ENCODE assay signal across 13 cellular contexts in the genomic region with DNA sequence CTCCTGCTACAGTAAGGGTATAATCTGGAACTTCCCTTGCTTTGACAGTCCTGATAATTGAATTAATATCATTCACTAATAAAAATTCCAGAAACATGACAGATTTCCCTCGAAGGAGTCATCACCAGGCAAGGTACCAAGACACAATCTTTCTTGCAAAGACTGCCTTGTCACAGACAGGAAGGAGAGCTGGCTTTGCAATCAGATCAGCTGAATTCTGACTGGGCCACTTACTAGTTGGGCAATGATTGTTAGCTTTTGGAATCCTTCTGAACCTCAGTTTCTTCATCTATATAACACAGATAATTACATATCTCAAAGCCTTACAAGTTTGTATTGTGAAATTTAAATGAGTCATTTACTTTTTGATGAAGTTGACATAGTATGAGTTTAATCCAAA.
DNase-seq lines count a peak whose midpoint lies in the region; ATAC-seq, FAIRE-seq and TF ChIP-seq lines count a peak whose summit lies in the region.
"Had no signal": no experiment of that assay in that cellular context is flagged by ENCODE, and none has a peak within 500 bp of the region (broad histone marks: within the 10 kb centered on the region; RNA-seq: fewer than 3 reads in every experiment).

No MANE protein-coding gene starts in this region.

- peaks cover 16% of the 10 kb centered on the region for H3K4me1 ChIP-seq in adipocyte (ENCODE audit: control insufficient read depth, insufficient read depth, low read length)

- FAIRE-seq in H54 (lab: Jason Lieb, UNC), result peak; percentile 89

- peaks cover 10% of the 10 kb centered on the region for H3K9me3 Mint-ChIP-seq in progenitor cell of endocrine pancreas (ENCODE audit: low read depth)
- no peaks in the 10 kb centered on the region for H3K9me3 Mint-ChIP-seq in stimulated activated memory B cell treated with anti-CD40 and anti-IgM and Interleukin-4, amounts not matched to agents 10 μg/mL and 1 μg/mL and 100 μg/mL, for 72 hours
- H3K9me3 Mint-ChIP-seq: H9 had no signal

- peaks cover 11% of the 10 kb centered on the region for H3K4me1 Mint-ChIP-seq in progenitor cell of endocrine pancreas (ENCODE audit: low read depth)
- H3K4me1 Mint-ChIP-seq in stimulated activated memory B cell treated with anti-CD40 and anti-IgM and Interleukin-4, amounts not matched to agents 10 μg/mL and 1 μg/mL and 100 μg/mL, for 72 hours, result peaks cover 5% of the 10 kb centered on the region
- H3K4me1 Mint-ChIP-seq: H9 had no signal

- H3K27ac ChIP-seq in dorsolateral prefrontal cortex, result peak overlapping the region in 2 of 59 donors; percentile 4 to 16

- DNase-seq in 8988T (peak; percentile 6), H54 (ENCODE audit: insufficient read length, low spot score) (peak; percentile 23), adipocyte (ENCODE audit: low read depth) (peak; percentile 81), glomerular endothelial cell (ENCODE audit: extremely low read depth, low read depth, low spot score) (peak; percentile 27), dorsolateral prefrontal cortex (no peak), progenitor cell of endocrine pancreas (ENCODE audit: low spot score, unreplicated experiment) (no peak)
- DNase-seq: activated CD4-positive, alpha-beta T cell treated with anti-CD3 and anti-CD28 coated beads, Interleukin-2, amount 50 U/mL, for 48 hours; CD4-positive, alpha-beta memory T cell; H9; heart left ventricle; SIG-M5 had no signal

- H3K27ac Mint-ChIP-seq in progenitor cell of endocrine pancreas, result no peak overlapping the region
- no peak overlapping the region for H3K27ac Mint-ChIP-seq in stimulated activated memory B cell treated with anti-CD40 and anti-IgM and Interleukin-4, amounts not matched to agents 10 μg/mL and 1 μg/mL and 100 μg/mL, for 72 hours
- H3K27ac Mint-ChIP-seq: CD4-positive, alpha-beta memory T cell; H9 had no signal

- intact Hi-C loops in dorsolateral prefrontal cortex (cut with DNase I), result no loop called here

- H3K9ac ChIP-seq in adipocyte (ENCODE audit: low read length), result no peak overlapping the region

- H3K4me3 ChIP-seq in adipocyte (ENCODE audit: low read length) (peak overlapping the region; percentile 35), dorsolateral prefrontal cortex (no peak overlapping the region)
- H3K4me3 ChIP-seq: heart left ventricle had no signal

- ATAC-seq in HG03095 (IDR thresholded peaks at IDR 0.05; ENCODE audit: unreplicated experiment), result no peak
- no peak for ATAC-seq in stimulated activated memory B cell treated with anti-CD40 and anti-IgM and Interleukin-4, amounts not matched to agents 10 μg/mL and 1 μg/mL and 100 μg/mL, for 72 hours

- no peaks in the 10 kb centered on the region for H3K27me3 Mint-ChIP-seq in progenitor cell of endocrine pancreas
- H3K27me3 Mint-ChIP-seq in stimulated activated memory B cell treated with anti-CD40 and anti-IgM and Interleukin-4, amounts not matched to agents 10 μg/mL and 1 μg/mL and 100 μg/mL, for 72 hours, result peaks cover 8% of the 10 kb centered on the region

- H3K27me3 ChIP-seq in adipocyte (replicated peaks; ENCODE audit: control insufficient read depth, insufficient read depth, low read length) (no peaks in the 10 kb centered on the region), dorsolateral prefrontal cortex (peaks cover 0 to 4% (median 0%) of the 10 kb centered on the region in 45 donors)
- H3K27me3 ChIP-seq: heart left ventricle had no signal

- TF ChIP-seq POLR2A in H54 (IDR thresholded peaks at IDR 0.05; ENCODE audit: low read depth, low read length), result no peak

- H3K9me3 ChIP-seq in adipocyte (ENCODE audit: control insufficient read depth, low read length), result no peaks in the 10 kb centered on the region
- H3K9me3 ChIP-seq: heart left ventricle had no signal

- TF ChIP-seq CTCF in dorsolateral prefrontal cortex (IDR thresholded peaks at IDR 0.05 in 54 of 56, conservative IDR thresholded peaks at IDR 0.05 in 2 of 56; ENCODE audit: low read depth in 1 of 56, partially characterized antibody in 56 of 56), result no peak
- TF ChIP-seq CTCF in progenitor cell of endocrine pancreas (IDR thresholded peaks at IDR 0.05; ENCODE audit: unreplicated experiment), result no peak

- H3K36me3 ChIP-seq in adipocyte (ENCODE audit: control insufficient read depth, insufficient read depth, low read length, severe bottlenecking), result no peaks in the 10 kb centered on the region
- H3K36me3 ChIP-seq: heart left ventricle had no signal

- H3K36me3 Mint-ChIP-seq in progenitor cell of endocrine pancreas (ENCODE audit: insufficient read depth), result peaks cover 5% of the 10 kb centered on the region
- no peaks in the 10 kb centered on the region for H3K36me3 Mint-ChIP-seq in stimulated activated memory B cell treated with anti-CD40 and anti-IgM and Interleukin-4, amounts not matched to agents 10 μg/mL and 1 μg/mL and 100 μg/mL, for 72 hours
- H3K36me3 Mint-ChIP-seq: CD4-positive, alpha-beta memory T cell had no signal

- no peak overlapping the region for H3K4me3 Mint-ChIP-seq in progenitor cell of endocrine pancreas (ENCODE audit: low read depth)
- no peak overlapping the region for H3K4me3 Mint-ChIP-seq in stimulated activated memory B cell treated with anti-CD40 and anti-IgM and Interleukin-4, amounts not matched to agents 10 μg/mL and 1 μg/mL and 100 μg/mL, for 72 hours
- H3K4me3 Mint-ChIP-seq: CD4-positive, alpha-beta memory T cell; H9 had no signal

Comparison
In these comparisons a context has a peak if more than half of its experiments do, and no peak if none do; other contexts are left out.
1. DNase-seq: peak in 8988T (single experiment), H54 (single experiment), adipocyte (single experiment) and glomerular endothelial cell (single experiment); none in dorsolateral prefrontal cortex (0 of 10) and progenitor cell of endocrine pancreas (single experiment).